ENCODE assay signal across 25 cellular contexts in the genomic region with DNA sequence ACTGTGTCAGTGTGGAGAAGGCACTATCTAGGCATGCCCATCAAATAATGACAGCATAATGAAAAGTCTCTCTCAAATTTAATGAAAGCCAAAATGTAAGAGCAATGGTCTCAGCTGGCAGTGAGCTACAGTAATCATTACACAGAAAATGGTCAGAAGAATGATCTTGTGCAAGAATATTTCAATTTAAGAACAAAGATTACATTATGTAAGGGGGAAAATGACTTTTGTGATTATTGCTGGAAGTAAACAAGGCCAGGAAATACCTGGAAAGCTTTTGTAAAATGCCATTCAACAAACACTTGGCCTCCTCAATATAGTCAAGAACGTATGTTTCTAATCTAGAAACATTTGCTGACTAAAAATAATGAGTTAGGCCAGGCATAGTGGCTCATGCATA.
"Had no signal": no experiment of that assay in that cellular context is flagged by ENCODE, and none has a peak within 500 bp of the region (broad histone marks: within the 10 kb centered on the region; RNA-seq: fewer than 3 reads in every experiment).

No MANE protein-coding gene starts in this region.

- H3K36me3 ChIP-seq: WERI-Rb-1 had no signal

- H3K4me3 ChIP-seq: left ventricle myocardium inferior, lung, mucosa of descending colon, thoracic aorta, upper lobe of left lung had no signal

- H3K27ac ChIP-seq: left ventricle myocardium inferior, WERI-Rb-1 had no signal

- H3K9me3 ChIP-seq: mucosa of descending colon, thoracic aorta, upper lobe of left lung had no signal

- H3K27me3 ChIP-seq: upper lobe of left lung had no signal

- FAIRE-seq: endometrium, frontal cortex, islet of Langerhans had no signal

- ATAC-seq: activated CD4-positive, CD25-positive, alpha-beta regulatory T cell treated with anti-CD3 and anti-CD28 coated beads, Interleukin-2, amount 50 U/mL, for 24 hours; mucosa of descending colon; right cardiac atrium had no signal

- DNase-seq: activated CD4-positive, alpha-beta memory T cell treated with anti-CD3 and anti-CD28 coated beads, Interleukin-2, amount 10 ng/mL, durations not matched to agents 7 days and 5 days; activated CD4-positive, alpha-beta T cell treated with anti-CD3 and anti-CD28 coated beads, Interleukin-2, amount 10 ng/mL, durations not matched to agents 24 days and 14 days; activated CD8-positive, alpha-beta memory T cell treated with anti-CD3 and anti-CD28 coated beads, Interleukin-2, amount 50 U/mL, for 48 hours; activated gamma-delta T cell; activated naive CD4-positive, alpha-beta T cell treated with anti-CD3 and anti-CD28 coated beads, Interleukin-2, amount 10 ng/mL, durations not matched to agents 7 days and 5 days; activated naive CD8-positive, alpha-beta T cell treated with anti-CD3 and anti-CD28 coated beads, Interleukin-2, amount 10 ng/mL, durations not matched to agents 7 days and 5 days; activated T-cell treated with anti-CD3 and anti-CD28 coated beads, Interleukin-2, amount 50 U/mL, for 24 hours; amniotic stem cell; effector CD8-positive, alpha-beta T cell; left ventricle myocardium inferior; mesendoderm; mucosa of descending colon; posterior cingulate gyrus; right cardiac atrium; stimulated activated CD4-positive, alpha-beta T cell treated with anti-CD3 and anti-CD28 coated beads, Interleukin-2, amount 100 ng/mL, for 48 hours; stimulated activated naive CD4-positive, alpha-beta T cell treated with Interleukin-2 at 50 U/mL for 16 hours; T1000; upper lobe of left lung; WERI-Rb-1 had no signal
